In genomic region chr1:32101233-32101681, GRCh38 we compare ENCODE assay signal across 16 cellular contexts. TPM values are rescaled to one million over a fixed set of nuclear protein-coding genes. Genes with fewer than 3 reads are reported as not detected.
DNase-seq lines count a peak whose midpoint lies in the region; ATAC-seq and TF ChIP-seq lines count a peak whose summit lies in the region.
"Had no signal": no experiment of that assay in that cellular context is flagged by ENCODE, and none has a peak within 500 bp of the region (broad histone marks: within the 10 kb centered on the region; RNA-seq: fewer than 3 reads in every experiment).

No MANE protein-coding gene starts in this region.

- H3F3A ChIP-seq in smooth muscle cell (ENCODE audit: low read depth), result no peaks in the 10 kb centered on the region

- no TSS peak for BruUV-seq in HCT116 (replicated peaks; lab: Mats Ljungman, UMichigan)

- H3K9me2 ChIP-seq in HCT116 (ENCODE audit: insufficient read depth), result no peaks in the 10 kb centered on the region

- H3K36me3 ChIP-seq in HCT116 (ENCODE audit: control insufficient read depth in 1 of 2, insufficient read depth in 2 of 2, low read length in 2 of 2), result peaks cover 4 to 7% of the 10 kb centered on the region in 2 experiments; a peak in 3 of 4 replicates
- peaks cover 47% of the 10 kb centered on the region for H3K36me3 ChIP-seq in SJSA1
- no peaks in the 10 kb centered on the region for H3K36me3 ChIP-seq in smooth muscle cell (ENCODE audit: low read depth)
- H3K36me3 ChIP-seq in BE2C, result no peaks in the 10 kb centered on the region
- H3K36me3 ChIP-seq: pancreas had no signal

- H3K27ac ChIP-seq in HCT116 (ENCODE audit: low read depth, low read length) (peak overlapping the region; percentile 38; the same call in 1 of the 2 replicates), SJSA1 (peak overlapping the region; percentile 30), smooth muscle cell (ENCODE audit: low read depth) (peak overlapping the region; percentile 6)
- H3K27ac ChIP-seq: esophagus squamous epithelium, pancreas, stomach had no signal

- H3K9ac ChIP-seq in HCT116 (ENCODE audit: low read length) (no peak overlapping the region), smooth muscle cell (ENCODE audit: low read depth) (no peak overlapping the region)

- H3K79me2 ChIP-seq in HCT116 (ENCODE audit: insufficient read depth, low read length) (no peaks in the 10 kb centered on the region), smooth muscle cell (ENCODE audit: low read depth) (no peaks in the 10 kb centered on the region)

- ATAC-seq in HCT116, result peak; percentile 44
- ATAC-seq in left ventricle myocardium superior, result no peak
- ATAC-seq: left colon had no signal

- TF ChIP-seq CTCF in HCT116 (IDR thresholded peaks at IDR 0.05 in 2 of 3, conservative IDR thresholded peaks at IDR 0.05 in 1 of 3; ENCODE audit: borderline replicate concordance in 1 of 3, insufficient read depth in 1 of 3, low read depth in 2 of 3, low read length in 2 of 3) (no peak), fibroblast of pulmonary artery (IDR thresholded peaks at IDR 0.05; ENCODE audit: low read length, missing control alignments) (no peak), smooth muscle cell (IDR thresholded peaks at IDR 0.05; ENCODE audit: borderline replicate concordance, insufficient read depth, poor library complexity, severe bottlenecking) (no peak), BE2C (IDR thresholded peaks at IDR 0.05; ENCODE audit: low read depth, low read length) (no peak)

- POLR2A ChIA-PET in HCT116 (lab: Charles Lee), result interaction anchor here (1.6 kb wide), 1 partner anchor 28 kb away, joined by 5 read pairs; the partner anchor contains the start of gene TMEM39B

- WGBS in smooth muscle cell (ENCODE audit: low lambda C conversion rate), result 95% methylated on average over 1 of the region's 1 CpG

- intact Hi-C loops in HCT116 (cut with micrococcal nuclease) (no loop called here), left ventricle myocardium superior (cut with micrococcal nuclease) (no loop called here)

- TF ChIP-seq RAD21 in HCT116 (IDR thresholded peaks at IDR 0.05; ENCODE audit: low read depth), result no peak

- peak overlapping the region; percentile 55 for H3K4me2 ChIP-seq in HCT116 (ENCODE audit: low read length)
- peak overlapping the region; percentile 12 for H3K4me2 ChIP-seq in smooth muscle cell

- H2AFZ ChIP-seq in HCT116 (ENCODE audit: low read depth, low read length, poor library complexity, severe bottlenecking) (no peak overlapping the region), smooth muscle cell (ENCODE audit: low read depth) (no peak overlapping the region)

- H3K4me1 ChIP-seq in HCT116 (ENCODE audit: control insufficient read depth in 1 of 2, insufficient read depth in 2 of 2, low read length in 2 of 2), result peaks cover 18 to 20% of the 10 kb centered on the region in 2 experiments
- peaks cover 18% of the 10 kb centered on the region for H3K4me1 ChIP-seq in SJSA1 (replicated peaks)
- no peaks in the 10 kb centered on the region for H3K4me1 ChIP-seq in smooth muscle cell (ENCODE audit: low read depth)
- H3K4me1 ChIP-seq in BE2C, result no peaks in the 10 kb centered on the region
- H3K4me1 ChIP-seq: esophagus squamous epithelium, pancreas had no signal

- no peaks in the 10 kb centered on the region for H3K27me3 ChIP-seq in HCT116 (ENCODE audit: insufficient read depth, low read length)
- H3K27me3 ChIP-seq in SJSA1 (replicated peaks), result no peaks in the 10 kb centered on the region
- no peaks in the 10 kb centered on the region for H3K27me3 ChIP-seq in smooth muscle cell (ENCODE audit: low read depth)
- no peaks in the 10 kb centered on the region for H3K27me3 ChIP-seq in BE2C
- H3K27me3 ChIP-seq: esophagus squamous epithelium, MG63, pancreas, stomach had no signal

- DNase-seq in HCT116 (ENCODE audit: low read depth, low spot score) (no peak), SJSA1 (ENCODE audit: low read depth in 1 of 2, low spot score in 2 of 2) (peak in 1 of 2 experiments; percentile 73), fibroblast of pulmonary artery (ENCODE audit: low read depth) (peak; percentile 55), smooth muscle cell (lab: John Stamatoyannopoulos, UW; ENCODE audit: unreplicated experiment) (no peak), COR-L47 (lab: John Stamatoyannopoulos, UW) (no peak), BE2C (no peak), left ventricle myocardium superior (no peak)
- DNase-seq: activated CD4-positive, alpha-beta T cell treated with anti-CD3 and anti-CD28 coated beads for 1 hour; central memory CD4-positive, alpha-beta T cell; esophagus squamous epithelium; left colon; MG63; NCI-H524 treated with DMSO at 0.1 percent for 48 hours; pancreas; stimulated activated CD4-positive, alpha-beta T cell treated with anti-CD3 and anti-CD28 coated beads, Interleukin-4, amount 100 ng/mL, for 24 hours; stomach had no signal

- CTCF ChIA-PET in HCT116 (lab: Charles Lee), result no interaction called here

- H4K20me1 ChIP-seq in HCT116 (ENCODE audit: insufficient read depth), result no peaks in the 10 kb centered on the region
- H4K20me1 ChIP-seq in smooth muscle cell (ENCODE audit: low read depth), result no peaks in the 10 kb centered on the region

- H3K9me3 ChIP-seq in HCT116 (ENCODE audit: control insufficient read depth in 1 of 2, insufficient read depth in 1 of 2, low read depth in 1 of 2, low read length in 2 of 2), result no peaks in the 10 kb centered on the region
- no peaks in the 10 kb centered on the region for H3K9me3 ChIP-seq in SJSA1 (replicated peaks)
- no peaks in the 10 kb centered on the region for H3K9me3 ChIP-seq in smooth muscle cell (replicated peaks; ENCODE audit: low read depth)
- no peaks in the 10 kb centered on the region for H3K9me3 ChIP-seq in BE2C
- H3K9me3 ChIP-seq: esophagus squamous epithelium, MG63, pancreas, stomach had no signal

- RAD21 ChIA-PET in HCT116 (lab: Charles Lee; ENCODE audit: low non-redundant PET in 1 of 2, low total read pairs in 2 of 2, uncharacterized antibody in 2 of 2, unreplicated experiment in 2 of 2), result no interaction called here

- H3K4me3 ChIP-seq in HCT116 (replicated peaks in 1 of 2; ENCODE audit: low read depth in 1 of 2, low read length in 2 of 2) (no peak overlapping the region), SJSA1 (no peak overlapping the region), fibroblast of pulmonary artery (replicated peaks; ENCODE audit: low read depth, low read length) (no peak overlapping the region), smooth muscle cell (no peak overlapping the region), BE2C (ENCODE audit: low read depth, low read length) (no peak overlapping the region)
- H3K4me3 ChIP-seq: esophagus squamous epithelium, MG63, pancreas, stomach had no signal

- no peak for TF ChIP-seq POLR2A in HCT116 (IDR thresholded peaks at IDR 0.05; ENCODE audit: borderline replicate concordance, extremely low read depth, insufficient read depth, insufficient read length)

TF ChIP-seq in HCT116, 20 proteins besides CTCF, POLR2A, EP300 and RAD21:
- TF ChIP-seq SRF (IDR thresholded peaks at IDR 0.05; ENCODE audit: low read depth), result no peak
- TF ChIP-seq REST (IDR thresholded peaks at IDR 0.05; ENCODE audit: low read depth), result no peak
- no peak for TF ChIP-seq CBX3 (IDR thresholded peaks at IDR 0.05; ENCODE audit: low read depth)
- no peak for TF ChIP-seq TCF7L2 (IDR thresholded peaks at IDR 0.05; ENCODE audit: borderline replicate concordance, extremely low read depth, insufficient read depth, insufficient read length)
- no peak for TF ChIP-seq ZFX (IDR thresholded peaks at IDR 0.05)
- peak; percentile 39; the same call in 1 of the 2 replicates for TF ChIP-seq JUND (IDR thresholded peaks at IDR 0.05)
- peak; percentile 50; the same call in 1 of the 2 replicates for TF ChIP-seq FOSL1 (IDR thresholded peaks at IDR 0.05; ENCODE audit: low read depth)

RNA-seq across cellular contexts. Expression of gene KPNA6, which starts 6.6 kb away (rescaled TPM):
- total RNA-seq in HCT116 (2021; ENCODE audit: unreplicated experiment) (79.9 TPM), smooth muscle cell (35.8 and 40.9 TPM in 2 replicates), left ventricle myocardium superior (78.6 TPM)
- 18.1 and 20.4 TPM in 2 replicates for polyA plus RNA-seq in HCT116 (2012)
- total RNA-seq in SJSA1 (2014; rRNA removed; shearing (Covaris generic)), result 45.4 and 54.4 TPM in 2 replicates
- 22.3 and 29.1 TPM in 2 replicates for polyA plus RNA-seq in smooth muscle cell
- polyA plus RNA-seq in BE2C (2012; ENCODE audit: insufficient read depth, insufficient read length, low read depth), result 8.3 TPM

RNA-seq across cellular contexts. Expression of gene TMEM39B, which starts 28.5 kb away (rescaled TPM):
- 22.8 TPM for total RNA-seq in HCT116 (2021; ENCODE audit: unreplicated experiment)
- polyA plus RNA-seq in HCT116 (2012), result 28.0 and 29.2 TPM in 2 replicates
- total RNA-seq in SJSA1 (2014; rRNA removed; shearing (Covaris generic)), result 2.9 and 5.8 TPM in 2 replicates
- total RNA-seq in smooth muscle cell, result 9.2 and 9.4 TPM in 2 replicates
- 4.4 and 7.5 TPM in 2 replicates for polyA plus RNA-seq in smooth muscle cell
- 24.7 TPM for polyA plus RNA-seq in BE2C (2012; ENCODE audit: insufficient read depth, insufficient read length, low read depth)
- 5.6 TPM for total RNA-seq in left ventricle myocardium superior
